ENCODE assay signal across 21 cellular contexts in the genomic region with DNA sequence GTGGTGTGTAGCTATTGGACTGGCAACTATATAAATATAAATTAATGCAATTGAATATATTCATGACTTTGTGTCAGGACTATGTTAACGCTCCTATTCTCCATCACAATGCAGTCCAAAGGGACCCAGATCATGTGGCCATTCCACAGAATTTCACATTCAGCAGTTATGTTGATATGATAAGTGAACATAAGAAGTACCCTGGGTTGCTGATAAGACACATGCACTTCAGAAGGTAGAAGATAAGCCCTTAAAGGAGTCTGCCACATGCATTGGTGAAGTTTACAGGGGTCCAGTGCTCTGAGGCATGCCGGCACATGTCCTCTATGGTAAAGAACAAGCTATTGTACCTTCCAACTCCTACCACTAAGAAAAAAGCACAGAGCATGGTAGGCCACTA.
"Had no signal": no experiment of that assay in that cellular context is flagged by ENCODE, and none has a peak within 500 bp of the region (broad histone marks: within the 10 kb centered on the region; RNA-seq: fewer than 3 reads in every experiment).

No MANE protein-coding gene starts in this region.

- H3K4me3 Mint-ChIP-seq: activated CD4-positive, alpha-beta T cell treated with anti-CD3 and anti-CD28 coated beads, Interleukin-2, amount 10 ng/mL, durations not matched to agents 24 days and 14 days; activated naive CD4-positive, alpha-beta T cell treated with anti-CD3 and anti-CD28 coated beads, Interleukin-2, amount 10 ng/mL, durations not matched to agents 7 days and 5 days; activated naive CD8-positive, alpha-beta T cell treated with anti-CD3 and anti-CD28 coated beads for 36 hours; activated T-cell treated with anti-CD3 and anti-CD28 coated beads, Interleukin-2, amount 50 U/mL, for 4 hours; T-helper 17 cell had no signal

- H3K9me3 Mint-ChIP-seq: activated CD4-positive, alpha-beta T cell treated with anti-CD3 and anti-CD28 coated beads, Interleukin-2, amount 10 ng/mL, durations not matched to agents 24 days and 14 days; activated naive CD4-positive, alpha-beta T cell treated with anti-CD3 and anti-CD28 coated beads, Interleukin-2, amount 10 ng/mL, durations not matched to agents 7 days and 5 days; activated naive CD8-positive, alpha-beta T cell treated with anti-CD3 and anti-CD28 coated beads for 36 hours; activated T-cell treated with anti-CD3 and anti-CD28 coated beads, Interleukin-2, amount 50 U/mL, for 4 hours had no signal

- ATAC-seq: PC-3, T-helper 17 cell had no signal

- H3K4me3 ChIP-seq: cardiac muscle cell had no signal

- H3K27ac Mint-ChIP-seq: activated CD4-positive, alpha-beta T cell treated with anti-CD3 and anti-CD28 coated beads, Interleukin-2, amount 10 ng/mL, durations not matched to agents 24 days and 14 days; activated naive CD4-positive, alpha-beta T cell treated with anti-CD3 and anti-CD28 coated beads, Interleukin-2, amount 10 ng/mL, durations not matched to agents 7 days and 5 days; activated naive CD8-positive, alpha-beta T cell treated with anti-CD3 and anti-CD28 coated beads for 36 hours; T-helper 17 cell had no signal

- DNase-seq: activated CD4-positive, alpha-beta T cell treated with anti-CD3 and anti-CD28 coated beads, Interleukin-2, amount 10 ng/mL, durations not matched to agents 24 days and 14 days; activated CD4-positive, alpha-beta T cell treated with anti-CD3 and anti-CD28 coated beads, Interleukin-2, amount 50 U/mL, for 48 hours; activated CD4-positive, CD25-positive, alpha-beta regulatory T cell treated with anti-CD3 and anti-CD28 coated beads, Interleukin-2, amount 50 U/mL, for 72 hours; activated CD8-positive, alpha-beta memory T cell treated with anti-CD3 and anti-CD28 coated beads for 24 hours; activated effector memory CD4-positive, alpha-beta T cell treated with anti-CD3 and anti-CD28 coated beads, Interleukin-2, amount 50 U/mL, for 16 hours; activated naive CD4-positive, alpha-beta T cell treated with anti-CD3 and anti-CD28 coated beads, Interleukin-2, amount 10 ng/mL, durations not matched to agents 7 days and 5 days; activated naive CD8-positive, alpha-beta T cell treated with anti-CD3 and anti-CD28 coated beads for 36 hours; activated T-cell treated with anti-CD3 and anti-CD28 coated beads, Interleukin-2, amount 50 U/mL, for 4 hours; brain microvascular endothelial cell; Kasumi-1; NCI-H1105 treated with DMSO at 0.1 percent for 48 hours; NCI-H1436 treated with DMSO at 0.1 percent for 48 hours; NCI-H187; NCI-H2081; NCI-H510A treated with DMSO at 0.1 percent for 48 hours; NCI-H69; PC-3; SHP77 treated with DMSO at 0.1 percent for 48 hours; T-helper 17 cell; T-helper 9 cell had no signal

- H3K36me3 Mint-ChIP-seq: activated naive CD4-positive, alpha-beta T cell treated with anti-CD3 and anti-CD28 coated beads, Interleukin-2, amount 10 ng/mL, durations not matched to agents 7 days and 5 days; activated naive CD8-positive, alpha-beta T cell treated with anti-CD3 and anti-CD28 coated beads for 36 hours had no signal

- H3K27me3 ChIP-seq: brain microvascular endothelial cell, cardiac muscle cell had no signal

- H3K36me3 ChIP-seq: brain microvascular endothelial cell, cardiac muscle cell had no signal

- H3K27ac ChIP-seq: brain microvascular endothelial cell, cardiac muscle cell had no signal

- H3K27me3 Mint-ChIP-seq: activated CD4-positive, alpha-beta T cell treated with anti-CD3 and anti-CD28 coated beads, Interleukin-2, amount 10 ng/mL, durations not matched to agents 24 days and 14 days; activated naive CD8-positive, alpha-beta T cell treated with anti-CD3 and anti-CD28 coated beads for 36 hours; T-helper 17 cell had no signal
